12 cellular contexts compared by ENCODE assay signal in the genomic region with DNA sequence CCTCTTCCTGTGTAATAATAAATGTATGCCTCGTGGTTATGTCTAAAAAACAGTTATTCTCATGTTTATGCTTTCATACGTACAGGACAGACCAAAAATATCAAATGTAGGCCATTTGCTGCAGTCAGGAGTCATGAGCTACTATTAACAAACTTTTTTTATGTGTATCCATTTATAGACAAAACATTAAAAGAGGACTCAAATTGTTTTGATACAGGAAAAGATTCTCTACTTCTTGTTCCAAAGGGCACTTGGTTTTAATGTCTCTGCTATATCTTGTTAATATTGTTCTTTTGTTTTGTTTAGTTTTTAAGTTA.
DNase-seq lines count a peak whose midpoint lies in the region; ATAC-seq lines count a peak whose summit lies in the region.
"Had no signal": no experiment of that assay in that cellular context is flagged by ENCODE, and none has a peak within 500 bp of the region (broad histone marks: within the 10 kb centered on the region; RNA-seq: fewer than 3 reads in every experiment).

No MANE protein-coding gene starts in this region.

- H3K4me3 Mint-ChIP-seq in activated T-cell treated with anti-CD3 and anti-CD28 coated beads, Interleukin-2, amount 50 U/mL, for 4 hours = peak overlapping the region; percentile 25
- H3K4me3 Mint-ChIP-seq in T-helper 17 cell = peak overlapping the region; percentile 76
- H3K4me3 Mint-ChIP-seq in immature natural killer cell = peak overlapping the region; percentile 71 to 85 (median 82)

- no peaks in the 10 kb centered on the region for H3K36me3 ChIP-seq in subcutaneous abdominal adipose tissue (ENCODE audit: control insufficient read depth in 5 of 5, insufficient read depth in 5 of 5, low read length in 5 of 5)

- no peaks in the 10 kb centered on the region for H3K36me3 Mint-ChIP-seq in activated T-cell treated with anti-CD3 and anti-CD28 coated beads, Interleukin-2, amount 50 U/mL, for 4 hours (ENCODE audit: insufficient read depth)
- H3K36me3 Mint-ChIP-seq in T-helper 17 cell (ENCODE audit: low read depth) (no peaks in the 10 kb centered on the region), immature natural killer cell (peaks cover 0 to 6% (median 0%) of the 10 kb centered on the region in 3 donors)

- no peak for DNase-seq in activated T-cell treated with anti-CD3 and anti-CD28 coated beads, Interleukin-2, amount 50 U/mL, for 4 hours
- DNase-seq in activated T-cell treated with anti-CD3 and anti-CD28 coated beads for 4 hours (no peak), T-helper 17 cell (no peak), immature natural killer cell (peak; percentile 70 to 84 (median 77)), cerebellum (ENCODE audit: low spot score) (no peak)
- DNase-seq: anterior cingulate cortex; NCI-H345; stimulated activated CD4-positive, alpha-beta T cell treated with anti-CD3 and anti-CD28 coated beads, Interleukin-4, amount 100 ng/mL, for 1 hour; T1000 had no signal

- no peak for ATAC-seq in activated T-cell treated with anti-CD3 and anti-CD28 coated beads, Interleukin-2, amount 50 U/mL, for 4 hours
- ATAC-seq in T-helper 17 cell (peak; percentile 76), HG02759 (IDR thresholded peaks at IDR 0.05; ENCODE audit: unreplicated experiment) (no peak)
- no peak for ATAC-seq in activated CD4-positive, CD25-positive, alpha-beta regulatory T cell treated with anti-CD3 and anti-CD28 coated beads, Interleukin-2, amount 50 U/mL, for 24 hours

- H3K27me3 ChIP-seq in subcutaneous abdominal adipose tissue (ENCODE audit: control insufficient read depth in 5 of 5, insufficient read depth in 4 of 5, low read length in 5 of 5) = peaks cover 2 to 42% (median 15%) of the 10 kb centered on the region in 5 donors

- peak overlapping the region; percentile 38 for H3K27ac ChIP-seq in subcutaneous abdominal adipose tissue (ENCODE audit: low read depth, low read length)

- H3K27ac Mint-ChIP-seq in T-helper 17 cell (peak overlapping the region; percentile 93), immature natural killer cell (peak overlapping the region; percentile 91 to 98 (median 96))

- H3K9me3 ChIP-seq in T-helper 17 cell (ENCODE audit: control insufficient read depth, low read length, poor library complexity, severe bottlenecking) (no peaks in the 10 kb centered on the region), subcutaneous abdominal adipose tissue (ENCODE audit: control insufficient read depth in 5 of 5, low read length in 5 of 5) (no peaks in the 10 kb centered on the region)

- H3K9ac ChIP-seq in subcutaneous abdominal adipose tissue (ENCODE audit: low read length in 5 of 5) = no peak overlapping the region

- no peak overlapping the region for H3K4me3 ChIP-seq in subcutaneous abdominal adipose tissue (ENCODE audit: low read depth in 1 of 5, low read length in 5 of 5)

- H3K9me3 Mint-ChIP-seq in activated T-cell treated with anti-CD3 and anti-CD28 coated beads, Interleukin-2, amount 50 U/mL, for 4 hours = no peaks in the 10 kb centered on the region
- H3K9me3 Mint-ChIP-seq in immature natural killer cell = no peaks in the 10 kb centered on the region

- H3K27me3 Mint-ChIP-seq in activated T-cell treated with anti-CD3 and anti-CD28 coated beads, Interleukin-2, amount 50 U/mL, for 4 hours (ENCODE audit: low read depth) = no peaks in the 10 kb centered on the region
- H3K27me3 Mint-ChIP-seq in T-helper 17 cell (no peaks in the 10 kb centered on the region), immature natural killer cell (ENCODE audit: low read depth in 3 of 3) (peaks cover 0 to 2% (median 0%) of the 10 kb centered on the region in 3 donors)

- H3K4me1 Mint-ChIP-seq in activated T-cell treated with anti-CD3 and anti-CD28 coated beads, Interleukin-2, amount 50 U/mL, for 4 hours (ENCODE audit: low read depth) = peaks cover 44% of the 10 kb centered on the region
- H3K4me1 Mint-ChIP-seq in T-helper 17 cell = peaks cover 28% of the 10 kb centered on the region
- H3K4me1 Mint-ChIP-seq in immature natural killer cell = peaks cover 71 to 78% of the 10 kb centered on the region in 2 donors

- H3K4me1 ChIP-seq in subcutaneous abdominal adipose tissue (ENCODE audit: control insufficient read depth in 5 of 5, insufficient read depth in 5 of 5, low read length in 5 of 5) = peaks cover 4 to 43% (median 12%) of the 10 kb centered on the region in 5 donors

Comparison
In these comparisons a context has a peak if more than half of its experiments do, and no peak if none do; other contexts are left out.
1. DNase-seq: peak in immature natural killer cell (3 of 3); none in activated T-cell treated with anti-CD3 and anti-CD28 coated beads, Interleukin-2, amount 50 U/mL, for 4 hours (single experiment), activated T-cell treated with anti-CD3 and anti-CD28 coated beads for 4 hours (single experiment), T-helper 17 cell (0 of 3) and cerebellum (single experiment).
2. H3K4me3 Mint-ChIP-seq: peak in every context shown above with its lines; median percentile 82 in immature natural killer cell; 76 in T-helper 17 cell; 25 in activated T-cell treated with anti-CD3 and anti-CD28 coated beads, Interleukin-2, amount 50 U/mL, for 4 hours.